25 cellular contexts compared by ENCODE assay signal in genomic region chr1:70573317-70573843, GRCh38.
"Had no signal": no experiment of that assay in that cellular context is flagged by ENCODE, and none has a peak within 500 bp of the region (broad histone marks: within the 10 kb centered on the region; RNA-seq: fewer than 3 reads in every experiment).

No MANE protein-coding gene starts in this region.

- H3K4me1 ChIP-seq: stomach, suprapubic skin, testis, thyroid gland, tibial artery, tibial nerve, transverse colon, upper lobe of left lung, upper lobe of right lung, uterus had no signal

- H3K36me3 ChIP-seq: stomach, suprapubic skin, thoracic aorta, thyroid gland, tibial artery, tibial nerve, transverse colon, upper lobe of left lung, upper lobe of right lung, uterus had no signal

- FAIRE-seq: urothelium cell line had no signal

- H3K9me3 ChIP-seq: stomach, suprapubic skin, testis, thoracic aorta, thyroid gland, tibial artery, tibial nerve, transverse colon, upper lobe of left lung, upper lobe of right lung, uterus had no signal

- H3K27ac ChIP-seq: stomach, suprapubic skin, testis, thoracic aorta, thyroid gland, tibial artery, tibial nerve, transverse colon, upper lobe of left lung, upper lobe of right lung had no signal

- DNase-seq: stimulated activated CD4-positive, alpha-beta T cell treated with anti-CD3 and anti-CD28 coated beads, Interleukin-2, amount 100 ng/mL, for 48 hours; stimulated activated CD4-positive, alpha-beta T cell treated with anti-CD3 and anti-CD28 coated beads, Interleukin-4, amount 100 ng/mL, for 1 hour; stimulated activated CD4-positive, alpha-beta T cell treated with anti-CD3 and anti-CD28 coated beads, Interleukin-4, amount 100 ng/mL, for 24 hours; stimulated activated CD4-positive, alpha-beta T cell treated with anti-CD3 and anti-CD28 coated beads, Interleukin-4, amount 100 ng/mL, for 4 hours; stimulated activated CD8-positive, alpha-beta memory T cell treated with anti-CD3 and anti-CD28 coated beads, Interleukin-4, amount 100 ng/mL, for 48 hours; stimulated activated naive B cell treated with anti-CD40 and anti-IgM and Interleukin-4, amounts not matched to agents 10 μg/mL and 1 μg/mL and 100 μg/mL, for 72 hours; stimulated activated naive CD4-positive, alpha-beta T cell; stimulated activated naive CD4-positive, alpha-beta T cell treated with Interleukin-2 at 50 U/mL for 16 hours; stimulated activated naive CD8-positive, alpha-beta T cell treated with anti-CD3 and anti-CD28 coated beads, Interleukin-15, amount 100 ng/mL, for 72 hours; stimulated activated naive CD8-positive, alpha-beta T cell treated with anti-CD3 and anti-CD28 coated beads, Interleukin-15, Interleukin-2, amounts not matched to agents 100 U/mL and 50 U/mL, for 24 hours; stomach; substantia nigra; testis; thyroid gland; tibial artery; transverse colon; upper lobe of left lung; upper lobe of right lung; uterus had no signal

- H3K27me3 ChIP-seq: stomach, suprapubic skin, testis, thyroid gland, tibial artery, tibial nerve, transverse colon, upper lobe of left lung, upper lobe of right lung, uterus had no signal

- H3K4me3 ChIP-seq: stomach, suprapubic skin, testis, thoracic aorta, thyroid gland, tibial artery, tibial nerve, transverse colon, upper lobe of left lung, upper lobe of right lung, uterus had no signal

- ATAC-seq: stimulated activated effector memory CD8-positive, alpha-beta T cell treated with anti-CD3 and anti-CD28 coated beads, Interleukin-12 subunit alpha, Interleukin-12 subunit beta, amount 100 ng/mL, for 72 hours; stimulated activated memory B cell treated with anti-CD40 and anti-IgM and Interleukin-4, amounts not matched to agents 10 μg/mL and 1 μg/mL and 100 μg/mL, for 72 hours; stimulated activated naive B cell treated with anti-CD40 and anti-IgM and Interleukin-4, amounts not matched to agents 10 μg/mL and 1 μg/mL and 100 μg/mL, for 72 hours; stimulated activated naive CD8-positive, alpha-beta T cell treated with anti-CD3 and anti-CD28 coated beads, Interleukin-15, amount 100 ng/mL, for 72 hours; stimulated activated naive CD8-positive, alpha-beta T cell treated with anti-CD3 and anti-CD28 coated beads, Interleukin-15, Interleukin-2, amounts not matched to agents 100 U/mL and 50 U/mL, for 24 hours; upper lobe of right lung had no signal
